ENCODE assay signal across 8 cellular contexts in genomic region chr12:50221228-50222008, GRCh38. TPM values are rescaled to one million over a fixed set of nuclear protein-coding genes. Genes with fewer than 3 reads are reported as not detected.
DNase-seq lines count a peak whose midpoint lies in the region; TF ChIP-seq lines count a peak whose summit lies in the region.

No MANE protein-coding gene starts in this region.

- H3K36me3 ChIP-seq in ascending aorta (peaks cover 0 to 2% of the 10 kb centered on the region in 2 donors), tibial artery (peaks cover 0 to 4% (median 0%) of the 10 kb centered on the region in 3 donors)

- TF ChIP-seq CTCF in ascending aorta (IDR thresholded peaks at IDR 0.05): no peak
- TF ChIP-seq CTCF in tibial artery (IDR thresholded peaks at IDR 0.05): no peak

- H3K27me3 ChIP-seq in ascending aorta: no peaks in the 10 kb centered on the region
- no peaks in the 10 kb centered on the region for H3K27me3 ChIP-seq in tibial artery

- H3K4me3 ChIP-seq in ascending aorta (peak overlapping the region; percentile 53 to 69), tibial artery (peak overlapping the region; percentile 52 to 58)

- H3K27ac ChIP-seq in ascending aorta (peak overlapping the region; percentile 80 to 84), tibial artery (peak overlapping the region; percentile 76 to 84)

- intact Hi-C loops in ascending aorta (cut with DNase I) (loop anchor here (1.0 to 10.0 kb wide), 4 partner anchors 19 to 183 kb away; partner anchors contain the start of genes LARP4 and LIMA1), tibial artery (cut with DNase I; ENCODE audit: low total_unique reads) (loop anchor here (10.0 kb wide), 1 partner anchor 63 kb away; the partner anchor contains the start of gene LIMA1), posterior cingulate gyrus (cut with DNase I) (no loop called here)

- DNase-seq in NCI-H748 (lab: John Stamatoyannopoulos, UW; ENCODE audit: unreplicated experiment) (peak; percentile 22), NCI-H748 treated with DMSO at 0.1 percent for 48 hours (lab: John Stamatoyannopoulos, UW) (no peak), NCI-H146 (lab: John Stamatoyannopoulos, UW) (peak; percentile 68), ascending aorta (ENCODE audit: low spot score in 2 of 2) (no peak), inferior parietal cortex (ENCODE audit: extremely low spot score) (peak; percentile 31), tibial artery (no peak), posterior cingulate gyrus (no peak)
- no peak for DNase-seq in activated naive CD4-positive, alpha-beta T cell (lab: John Stamatoyannopoulos, UW)

- H3K4me1 ChIP-seq in ascending aorta (peaks cover 3 to 23% of the 10 kb centered on the region in 2 donors), tibial artery (peaks cover 0 to 48% (median 31%) of the 10 kb centered on the region in 4 donors)

- no peaks in the 10 kb centered on the region for H3K9me3 ChIP-seq in ascending aorta
- H3K9me3 ChIP-seq in tibial artery: no peaks in the 10 kb centered on the region

RNA-seq across cellular contexts. Expression of gene CERS5, which starts 54.2 kb away (rescaled TPM):
- total RNA-seq in ascending aorta: 29.7 TPM

Comparison
In these comparisons a context has a peak if more than half of its experiments do, and no peak if none do; other contexts are left out.
1. DNase-seq: peak in NCI-H748 (single experiment), NCI-H146 (single experiment) and inferior parietal cortex (single experiment); none in NCI-H748 treated with DMSO at 0.1 percent for 48 hours (single experiment), ascending aorta (0 of 2), tibial artery (0 of 2), posterior cingulate gyrus (0 of 10) and activated naive CD4-positive, alpha-beta T cell (0 of 4).